In genomic region chr5:67577424-67577823, GRCh38 we compare ENCODE assay signal across 14 cellular contexts.
DNase-seq lines count a peak whose midpoint lies in the region; ATAC-seq and TF ChIP-seq lines count a peak whose summit lies in the region.
"Had no signal": no experiment of that assay in that cellular context is flagged by ENCODE, and none has a peak within 500 bp of the region (broad histone marks: within the 10 kb centered on the region; RNA-seq: fewer than 3 reads in every experiment).

No MANE protein-coding gene starts in this region.

- ATAC-seq in HG02840 (IDR thresholded peaks at IDR 0.05; ENCODE audit: low FRiP score, unreplicated experiment) (no peak), Right ventricle myocardium superior (ENCODE audit: poor library complexity) (no peak), GM18861 (IDR thresholded peaks at IDR 0.05; ENCODE audit: unreplicated experiment) (no peak)
- ATAC-seq: activated CD8-positive, alpha-beta memory T cell treated with anti-CD3 and anti-CD28 coated beads, Interleukin-2, amount 10 ng/mL, durations not matched to agents 7 days and 5 days had no signal

- H3K4me3 ChIP-seq in astrocyte of the spinal cord (ENCODE audit: low read depth, low read length) (no peak overlapping the region), kidney epithelial cell (ENCODE audit: low read depth, low read length) (no peak overlapping the region)
- H3K4me3 ChIP-seq: SJCRH30, skin epidermis had no signal

- no peaks in the 10 kb centered on the region for H3K36me3 ChIP-seq in kidney epithelial cell (ENCODE audit: control insufficient read depth, insufficient read depth, low read length)
- H3K36me3 ChIP-seq: SJCRH30 had no signal

- in situ Hi-C loops in astrocyte of the spinal cord (cut with HindIII; ENCODE audit: low sequenced_read_pairs), result no loop called here

- DNase-seq in EL (peak; percentile 56), NCI-H1436 treated with DMSO at 0.1 percent for 48 hours (lab: John Stamatoyannopoulos, UW) (peak; percentile 67), astrocyte of the spinal cord (ENCODE audit: low read depth, low spot score) (peak; percentile 72), kidney epithelial cell (ENCODE audit: low read depth) (peak; percentile 14), DMS153 treated with DMSO at 0.1 percent for 48 hours (lab: John Stamatoyannopoulos, UW; ENCODE audit: unreplicated experiment) (no peak), Right ventricle myocardium superior (no peak)
- DNase-seq: activated CD8-positive, alpha-beta memory T cell treated with anti-CD3 and anti-CD28 coated beads, Interleukin-2, amount 10 ng/mL, durations not matched to agents 7 days and 5 days; activated naive CD4-positive, alpha-beta T cell treated with Interleukin-2 at 50 U/mL for 16 hours; CD4-positive, CD25-positive, alpha-beta regulatory T cell; nucleus accumbens; SJCRH30 had no signal

- H3K27me3 ChIP-seq in kidney epithelial cell (ENCODE audit: control insufficient read depth, insufficient read depth, low read length), result no peaks in the 10 kb centered on the region

- intact Hi-C loops in Right ventricle myocardium superior (cut with DNase I), result no loop called here

- TF ChIP-seq CTCF in astrocyte of the spinal cord (IDR thresholded peaks at IDR 0.05; ENCODE audit: low read depth, low read length) (no peak), kidney epithelial cell (IDR thresholded peaks at IDR 0.05; ENCODE audit: insufficient read depth, low read length, poor library complexity, severe bottlenecking) (no peak)

Comparison
In these comparisons a context has a peak if more than half of its experiments do, and no peak if none do; other contexts are left out.
1. DNase-seq: peak in EL (single experiment), NCI-H1436 treated with DMSO at 0.1 percent for 48 hours (single experiment), astrocyte of the spinal cord (single experiment) and kidney epithelial cell (single experiment); none in DMS153 treated with DMSO at 0.1 percent for 48 hours (single experiment) and Right ventricle myocardium superior (single experiment).